Comparison of ENCODE assay signal across 32 cellular contexts in the genomic region with DNA sequence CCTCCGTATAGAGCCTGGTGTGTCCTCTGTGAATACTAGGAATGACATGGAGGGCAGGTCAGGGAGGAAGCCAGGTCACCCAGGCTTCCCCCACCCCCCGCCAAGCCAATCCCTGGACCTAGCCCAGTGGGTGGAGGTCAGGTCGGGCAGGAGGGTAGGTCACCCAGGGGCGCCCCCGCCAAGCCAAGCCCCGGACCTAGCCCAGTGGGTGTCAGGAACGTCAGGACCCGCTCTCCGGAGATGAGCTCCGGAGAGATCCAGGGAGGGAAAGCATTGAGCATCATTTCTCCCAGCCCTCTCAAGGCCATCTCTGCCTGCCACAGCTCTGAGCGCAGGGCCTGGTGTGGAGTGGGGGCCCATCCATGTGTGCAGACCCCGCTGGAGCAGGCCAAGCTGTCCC.
"Had no signal": no experiment of that assay in that cellular context is flagged by ENCODE, and none has a peak within 500 bp of the region (broad histone marks: within the 10 kb centered on the region; RNA-seq: fewer than 3 reads in every experiment).

No MANE protein-coding gene starts in this region.

- H3K4me1 ChIP-seq: adrenal gland, body of pancreas, breast epithelium had no signal

- ATAC-seq: activated CD8-positive, alpha-beta T cell treated with anti-CD3 and anti-CD28 coated beads for 36 hours; activated naive CD4-positive, alpha-beta T cell treated with anti-CD3 and anti-CD28 coated beads, Interleukin-2, amount 50 U/mL, for 72 hours; activated T-cell treated with anti-CD3 and anti-CD28 coated beads, Interleukin-2, amount 50 U/mL, for 4 hours; activated T-cell treated with anti-CD3 and anti-CD28 coated beads, Interleukin-2, amount 50 U/mL, for 72 hours; activated T-helper 17 cell treated with anti-CD3 and anti-CD28 coated beads, Interleukin-2, amount 50 U/mL, for 72 hours; body of pancreas had no signal

- H3K9me3 ChIP-seq: adrenal gland, body of pancreas had no signal

- DNase-seq: activated B cell treated with CpG ODN at 0.5 μM for 24 hours; activated CD4-positive, alpha-beta memory T cell treated with anti-CD3 and anti-CD28 coated beads for 36 hours; activated CD4-positive, alpha-beta T cell treated with anti-CD3 and anti-CD28 coated beads for 4 hours; activated CD4-positive, alpha-beta T cell treated with anti-CD3 and anti-CD28 coated beads, Interleukin-2, amount 10 ng/mL, durations not matched to agents 24 days and 14 days; activated CD4-positive, alpha-beta T cell treated with anti-CD3 and anti-CD28 coated beads, Interleukin-2, amount 50 U/mL, for 1 hour; activated CD4-positive, alpha-beta T cell treated with anti-CD3 and anti-CD28 coated beads, Interleukin-2, amount 50 U/mL, for 4 hours; activated CD4-positive, CD25-positive, alpha-beta regulatory T cell treated with anti-CD3 and anti-CD28 coated beads, Interleukin-2, amount 50 U/mL, for 72 hours; activated CD8-positive, alpha-beta memory T cell treated with anti-CD3 and anti-CD28 coated beads, Interleukin-2, amount 50 U/mL, for 4 hours; activated CD8-positive, alpha-beta T cell treated with anti-CD3 and anti-CD28 coated beads for 36 hours; activated effector memory CD4-positive, alpha-beta T cell treated with anti-CD3 and anti-CD28 coated beads, Interleukin-2, amount 50 U/mL, for 16 hours; activated gamma-delta T cell treated with Interleukin-2 at 50 U/mL for 16 hours; activated naive CD4-positive, alpha-beta T cell; activated naive CD4-positive, alpha-beta T cell treated with anti-CD3 and anti-CD28 coated beads for 36 hours; activated naive CD4-positive, alpha-beta T cell treated with anti-CD3 and anti-CD28 coated beads, Interleukin-2, amount 50 U/mL, for 16 hours; activated naive CD8-positive, alpha-beta T cell treated with anti-CD3 and anti-CD28 coated beads for 36 hours; activated T-cell treated with anti-CD3 and anti-CD28 coated beads for 4 hours; activated T-cell treated with anti-CD3 and anti-CD28 coated beads, Interleukin-2, amount 50 U/mL, for 1 hour; activated T-cell treated with anti-CD3 and anti-CD28 coated beads, Interleukin-2, amount 50 U/mL, for 4 hours; activated T-cell treated with anti-CD3 and anti-CD28 coated beads, Interleukin-2, amount 50 U/mL, for 72 hours; adrenal gland; amniotic stem cell; aorta; body of pancreas; brain microvascular endothelial cell; central memory CD4-positive, alpha-beta T cell; T-helper 1 cell; T-helper 2 cell; T-helper 9 cell had no signal

- H3K4me3 ChIP-seq: adrenal gland, body of pancreas, breast epithelium had no signal

- H3K27ac ChIP-seq: adrenal gland, body of pancreas, brain microvascular endothelial cell, breast epithelium, VCaP had no signal

- H3K27me3 ChIP-seq: adrenal gland, body of pancreas, brain microvascular endothelial cell, breast epithelium had no signal

- H3K36me3 ChIP-seq: adrenal gland, brain microvascular endothelial cell, breast epithelium had no signal
